ENCODE assay signal across 1 cellular context in the genomic region with DNA sequence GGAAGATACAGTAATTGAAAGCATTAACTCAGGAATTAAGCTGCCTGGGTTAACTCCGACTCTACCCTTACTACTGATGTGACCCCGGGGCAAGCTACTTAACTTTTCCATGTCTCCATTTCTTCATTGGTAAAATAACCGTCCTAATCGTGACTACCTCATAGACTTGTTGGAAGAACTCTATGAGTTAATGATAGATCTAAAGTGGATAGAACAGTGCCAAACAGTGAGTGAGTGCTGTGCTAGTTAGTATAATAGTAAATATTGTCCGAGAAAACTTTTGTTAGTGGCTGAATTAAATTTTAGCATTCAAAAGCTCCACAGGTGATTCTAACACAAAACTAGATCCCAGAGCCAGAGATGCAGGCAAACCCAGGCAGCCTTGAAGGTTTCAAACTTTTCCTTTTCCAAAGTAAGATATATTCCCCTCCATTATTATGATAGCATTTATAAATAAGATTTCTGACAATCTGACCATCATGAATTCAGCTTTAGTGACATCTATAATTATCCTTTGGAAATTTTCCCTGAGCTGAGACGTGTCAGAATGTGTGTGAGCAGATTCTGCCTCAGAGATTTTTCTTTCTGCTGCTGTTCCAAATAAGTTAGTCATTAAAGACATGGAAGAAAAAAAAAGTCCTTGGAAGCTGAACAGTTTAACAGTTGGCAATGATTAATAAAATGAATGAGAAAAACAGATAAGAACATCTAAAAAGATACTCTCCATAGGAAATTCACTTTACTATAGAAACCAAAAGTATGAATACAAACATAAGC.
TF ChIP-seq lines count a peak whose summit lies in the region.

No MANE protein-coding gene starts in this region.

TF ChIP-seq in HepG2, 621 proteins besides CTCF, POLR2A, EP300 and RAD21 (continued from another document):
- no peak for TF ChIP-seq SP4 (CRISPR knock-in tag; IDR thresholded peaks at IDR 0.05)
- TF ChIP-seq, protein P1, sequence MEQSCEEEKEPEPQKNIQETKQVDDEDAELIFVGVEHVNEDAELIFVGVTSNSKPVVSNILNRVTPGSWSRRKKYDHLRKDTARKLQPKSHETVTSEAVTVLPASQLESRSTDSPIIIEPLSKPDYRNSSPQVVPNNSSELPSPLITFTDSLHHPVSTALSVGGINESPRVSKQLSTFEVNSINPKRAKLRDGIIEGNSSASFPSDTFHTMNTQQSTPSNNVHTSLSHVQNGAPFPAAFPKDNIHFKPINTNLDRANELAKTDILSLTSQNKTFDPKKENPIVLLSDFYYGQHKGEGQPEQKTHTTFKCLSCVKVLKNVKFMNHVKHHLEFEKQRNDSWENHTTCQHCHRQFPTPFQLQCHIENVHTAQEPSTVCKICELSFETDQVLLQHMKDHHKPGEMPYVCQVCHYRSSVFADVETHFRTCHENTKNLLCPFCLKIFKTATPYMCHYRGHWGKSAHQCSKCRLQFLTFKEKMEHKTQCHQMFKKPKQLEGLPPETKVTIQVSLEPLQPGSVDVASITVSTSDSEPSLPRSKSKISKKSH (CRISPR knock-in tag; IDR thresholded peaks at IDR 0.05; ENCODE audit: borderline replicate concordance), result no peak
- no peak for TF ChIP-seq ZNF235 (CRISPR knock-in tag; IDR thresholded peaks at IDR 0.05; ENCODE audit: borderline replicate concordance)
- TF ChIP-seq, protein P2, sequence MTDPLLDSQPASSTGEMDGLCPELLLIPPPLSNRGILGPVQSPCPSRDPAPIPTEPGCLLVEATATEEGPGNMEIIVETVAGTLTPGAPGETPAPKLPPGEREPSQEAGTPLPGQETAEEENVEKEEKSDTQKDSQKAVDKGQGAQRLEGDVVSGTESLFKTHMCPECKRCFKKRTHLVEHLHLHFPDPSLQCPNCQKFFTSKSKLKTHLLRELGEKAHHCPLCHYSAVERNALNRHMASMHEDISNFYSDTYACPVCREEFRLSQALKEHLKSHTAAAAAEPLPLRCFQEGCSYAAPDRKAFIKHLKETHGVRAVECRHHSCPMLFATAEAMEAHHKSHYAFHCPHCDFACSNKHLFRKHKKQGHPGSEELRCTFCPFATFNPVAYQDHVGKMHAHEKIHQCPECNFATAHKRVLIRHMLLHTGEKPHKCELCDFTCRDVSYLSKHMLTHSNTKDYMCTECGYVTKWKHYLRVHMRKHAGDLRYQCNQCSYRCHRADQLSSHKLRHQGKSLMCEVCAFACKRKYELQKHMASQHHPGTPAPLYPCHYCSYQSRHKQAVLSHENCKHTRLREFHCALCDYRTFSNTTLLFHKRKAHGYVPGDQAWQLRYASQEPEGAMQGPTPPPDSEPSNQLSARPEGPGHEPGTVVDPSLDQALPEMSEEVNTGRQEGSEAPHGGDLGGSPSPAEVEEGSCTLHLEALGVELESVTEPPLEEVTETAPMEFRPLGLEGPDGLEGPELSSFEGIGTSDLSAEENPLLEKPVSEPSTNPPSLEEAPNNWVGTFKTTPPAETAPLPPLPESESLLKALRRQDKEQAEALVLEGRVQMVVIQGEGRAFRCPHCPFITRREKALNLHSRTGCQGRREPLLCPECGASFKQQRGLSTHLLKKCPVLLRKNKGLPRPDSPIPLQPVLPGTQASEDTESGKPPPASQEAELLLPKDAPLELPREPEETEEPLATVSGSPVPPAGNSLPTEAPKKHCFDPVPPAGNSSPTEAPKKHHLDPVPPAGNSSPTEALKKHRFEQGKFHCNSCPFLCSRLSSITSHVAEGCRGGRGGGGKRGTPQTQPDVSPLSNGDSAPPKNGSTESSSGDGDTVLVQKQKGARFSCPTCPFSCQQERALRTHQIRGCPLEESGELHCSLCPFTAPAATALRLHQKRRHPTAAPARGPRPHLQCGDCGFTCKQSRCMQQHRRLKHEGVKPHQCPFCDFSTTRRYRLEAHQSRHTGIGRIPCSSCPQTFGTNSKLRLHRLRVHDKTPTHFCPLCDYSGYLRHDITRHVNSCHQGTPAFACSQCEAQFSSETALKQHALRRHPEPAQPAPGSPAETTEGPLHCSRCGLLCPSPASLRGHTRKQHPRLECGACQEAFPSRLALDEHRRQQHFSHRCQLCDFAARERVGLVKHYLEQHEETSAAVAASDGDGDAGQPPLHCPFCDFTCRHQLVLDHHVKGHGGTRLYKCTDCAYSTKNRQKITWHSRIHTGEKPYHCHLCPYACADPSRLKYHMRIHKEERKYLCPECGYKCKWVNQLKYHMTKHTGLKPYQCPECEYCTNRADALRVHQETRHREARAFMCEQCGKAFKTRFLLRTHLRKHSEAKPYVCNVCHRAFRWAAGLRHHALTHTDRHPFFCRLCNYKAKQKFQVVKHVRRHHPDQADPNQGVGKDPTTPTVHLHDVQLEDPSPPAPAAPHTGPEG (CRISPR knock-in tag; IDR thresholded peaks at IDR 0.05), result no peak
- TF ChIP-seq TCF12 (IDR thresholded peaks at IDR 0.05), result no peak
- TF ChIP-seq TCF12 (CRISPR knock-in tag; IDR thresholded peaks at IDR 0.05), result no peak
- TF ChIP-seq, protein P3, sequence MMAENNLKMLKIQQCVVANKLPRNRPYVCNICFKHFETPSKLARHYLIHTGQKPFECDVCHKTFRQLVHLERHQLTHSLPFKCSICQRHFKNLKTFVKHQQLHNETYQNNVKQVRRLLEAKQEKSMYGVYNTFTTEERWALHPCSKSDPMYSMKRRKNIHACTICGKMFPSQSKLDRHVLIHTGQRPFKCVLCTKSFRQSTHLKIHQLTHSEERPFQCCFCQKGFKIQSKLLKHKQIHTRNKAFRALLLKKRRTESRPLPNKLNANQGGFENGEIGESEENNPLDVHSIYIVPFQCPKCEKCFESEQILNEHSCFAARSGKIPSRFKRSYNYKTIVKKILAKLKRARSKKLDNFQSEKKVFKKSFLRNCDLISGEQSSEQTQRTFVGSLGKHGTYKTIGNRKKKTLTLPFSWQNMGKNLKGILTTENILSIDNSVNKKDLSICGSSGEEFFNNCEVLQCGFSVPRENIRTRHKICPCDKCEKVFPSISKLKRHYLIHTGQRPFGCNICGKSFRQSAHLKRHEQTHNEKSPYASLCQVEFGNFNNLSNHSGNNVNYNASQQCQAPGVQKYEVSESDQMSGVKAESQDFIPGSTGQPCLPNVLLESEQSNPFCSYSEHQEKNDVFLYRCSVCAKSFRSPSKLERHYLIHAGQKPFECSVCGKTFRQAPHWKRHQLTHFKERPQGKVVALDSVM (CRISPR knock-in tag; IDR thresholded peaks at IDR 0.05), result no peak
